Comparison of ENCODE assay signal across 28 cellular contexts in the genomic region with DNA sequence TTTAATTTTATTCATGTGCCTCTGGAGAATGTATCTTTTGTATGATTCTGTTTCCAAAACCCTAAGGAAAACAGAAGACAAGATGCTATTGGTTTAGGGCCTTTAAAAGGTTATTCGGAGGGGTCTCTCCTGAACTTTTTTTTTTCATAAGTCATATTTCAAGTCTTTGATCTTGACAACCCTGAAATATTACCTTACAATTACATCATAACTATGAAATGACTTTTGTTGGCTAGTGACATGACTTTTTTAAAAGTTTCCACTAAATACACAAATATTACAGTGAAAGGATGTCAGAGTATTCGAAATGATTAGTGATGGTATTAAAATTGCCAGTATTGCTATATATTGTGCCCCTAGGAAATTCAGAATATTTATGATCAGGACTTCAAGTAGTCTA.
"Had no signal": no experiment of that assay in that cellular context is flagged by ENCODE, and none has a peak within 500 bp of the region (broad histone marks: within the 10 kb centered on the region; RNA-seq: fewer than 3 reads in every experiment).

No MANE protein-coding gene starts in this region.

- H3K9ac ChIP-seq: neural progenitor cell had no signal

- H3K79me2 ChIP-seq: hepatocyte had no signal

- H3K27ac Mint-ChIP-seq: memory B cell; naive B cell; natural killer cell treated with Interleukin-12 subunit alpha and Interleukin-12 subunit beta and Interleukin-15 and Interleukin-18, amount 100 ng/mL, for 72 hours; neural progenitor cell; stimulated activated effector memory CD8-positive, alpha-beta T cell treated with anti-CD3 and anti-CD28 coated beads, Interleukin-12 subunit alpha, Interleukin-12 subunit beta, amount 100 ng/mL, for 72 hours had no signal

- H3K27me3 ChIP-seq: esophagus muscularis mucosa, foreskin keratinocyte, gastroesophageal sphincter, heart left ventricle, hepatocyte, neural progenitor cell, sigmoid colon, testis, tibial artery, upper lobe of right lung, uterus had no signal

- H3K27ac ChIP-seq: coronary artery, esophagus muscularis mucosa, foreskin keratinocyte, gastroesophageal sphincter, heart left ventricle, hepatocyte, neural progenitor cell, psoas muscle, sigmoid colon, testis, tibial artery, upper lobe of right lung, uterus had no signal

- H3K9me3 Mint-ChIP-seq: memory B cell; naive B cell; natural killer cell treated with Interleukin-12 subunit alpha and Interleukin-12 subunit beta and Interleukin-15 and Interleukin-18, amount 100 ng/mL, for 72 hours; neural progenitor cell; stimulated activated effector memory CD8-positive, alpha-beta T cell treated with anti-CD3 and anti-CD28 coated beads, Interleukin-12 subunit alpha, Interleukin-12 subunit beta, amount 100 ng/mL, for 72 hours had no signal

- H3K36me3 ChIP-seq: esophagus muscularis mucosa, gastroesophageal sphincter, heart left ventricle, neural progenitor cell, sigmoid colon, tibial artery, upper lobe of right lung, uterus had no signal

- H2AFZ ChIP-seq: hepatocyte, neural progenitor cell had no signal

- H3K4me1 Mint-ChIP-seq: stimulated activated effector memory CD8-positive, alpha-beta T cell treated with anti-CD3 and anti-CD28 coated beads, Interleukin-12 subunit alpha, Interleukin-12 subunit beta, amount 100 ng/mL, for 72 hours had no signal

- H3K36me3 Mint-ChIP-seq: memory B cell; naive B cell; natural killer cell treated with Interleukin-12 subunit alpha and Interleukin-12 subunit beta and Interleukin-15 and Interleukin-18, amount 100 ng/mL, for 72 hours; neural progenitor cell; stimulated activated effector memory CD8-positive, alpha-beta T cell treated with anti-CD3 and anti-CD28 coated beads, Interleukin-12 subunit alpha, Interleukin-12 subunit beta, amount 100 ng/mL, for 72 hours had no signal

- H3K4me3 ChIP-seq: coronary artery, esophagus muscularis mucosa, gastroesophageal sphincter, heart left ventricle, hepatocyte, lung, mucosa of descending colon, neural progenitor cell, psoas muscle, sigmoid colon, testis, tibial artery, upper lobe of right lung, uterus had no signal

- H3K27me3 Mint-ChIP-seq: memory B cell had no signal

- DNase-seq: dermis blood vessel endothelial cell; effector memory CD4-positive, alpha-beta T cell; foreskin keratinocyte; heart left ventricle; kidney; mucosa of descending colon; naive B cell; psoas muscle; right cardiac atrium; sigmoid colon; stimulated activated CD4-positive, alpha-beta T cell treated with anti-CD3 and anti-CD28 coated beads, Interleukin-2, amount 100 ng/mL, for 24 hours; stimulated activated CD4-positive, alpha-beta T cell treated with anti-CD3 and anti-CD28 coated beads, Interleukin-4, amount 100 ng/mL, for 24 hours; stimulated activated naive CD4-positive, alpha-beta T cell treated with Interleukin-2 at 50 U/mL for 16 hours; substantia nigra; testis; tibial artery; upper lobe of right lung; uterus had no signal

- H3K9me3 ChIP-seq: esophagus muscularis mucosa, gastroesophageal sphincter, heart left ventricle, mucosa of descending colon, psoas muscle, sigmoid colon, testis, tibial artery, upper lobe of right lung, uterus had no signal

- H3K4me1 ChIP-seq: gastroesophageal sphincter, psoas muscle, sigmoid colon, testis, tibial artery, upper lobe of right lung, uterus had no signal

- H3K4me3 Mint-ChIP-seq: memory B cell; naive B cell; natural killer cell treated with Interleukin-12 subunit alpha and Interleukin-12 subunit beta and Interleukin-15 and Interleukin-18, amount 100 ng/mL, for 72 hours; neural progenitor cell; stimulated activated effector memory CD8-positive, alpha-beta T cell treated with anti-CD3 and anti-CD28 coated beads, Interleukin-12 subunit alpha, Interleukin-12 subunit beta, amount 100 ng/mL, for 72 hours had no signal

- H3K4me2 ChIP-seq: hepatocyte, neural progenitor cell had no signal

- FAIRE-seq: endothelial cell of umbilical vein, kidney had no signal
